ENCODE assay signal across 8 cellular contexts in the genomic region with DNA sequence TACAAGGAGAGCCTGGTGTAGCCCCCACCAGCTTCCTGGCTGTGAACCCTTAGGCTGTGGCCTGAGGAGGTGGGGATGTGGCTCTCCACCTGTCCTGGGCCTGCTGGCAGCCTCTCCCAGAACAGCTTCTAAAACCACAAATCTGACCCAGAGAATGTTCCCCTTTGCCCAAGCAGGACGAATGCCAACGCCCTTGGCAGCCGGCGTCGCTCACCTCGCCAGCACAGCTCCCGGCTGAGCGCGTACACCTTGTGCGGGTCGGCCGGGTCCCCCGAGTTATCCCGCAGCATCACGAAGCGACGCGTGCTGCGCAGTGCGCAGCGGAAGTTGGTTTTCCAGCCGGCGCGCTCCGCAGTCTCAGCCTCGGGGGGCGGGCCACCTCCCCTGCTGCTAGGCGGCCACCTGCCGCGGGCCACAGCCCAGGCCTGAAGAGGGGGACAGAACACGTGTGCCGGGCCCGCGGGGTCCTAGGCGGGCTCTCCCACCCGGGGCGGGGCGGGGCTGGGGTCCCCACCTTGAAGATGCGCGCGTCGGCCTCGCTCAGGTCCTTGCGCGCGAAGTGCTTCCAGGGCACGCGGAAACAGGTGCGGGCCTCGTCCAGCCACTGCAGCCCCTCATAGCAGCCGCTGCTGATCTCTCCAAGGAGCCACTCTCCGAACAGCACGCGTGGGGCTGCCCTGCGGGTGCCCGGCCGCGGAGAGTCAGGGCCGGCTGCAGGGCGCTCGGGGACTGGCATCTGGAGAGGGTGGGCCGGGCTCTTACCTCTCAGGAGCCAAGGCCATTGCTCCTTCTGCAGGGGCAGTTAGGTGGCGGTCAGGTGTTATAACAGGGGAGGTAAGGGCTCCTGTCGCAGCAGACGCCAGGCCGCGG. TPM values are rescaled to one million over a fixed set of nuclear protein-coding genes. Genes with fewer than 3 reads are reported as not detected.
DNase-seq lines count a peak whose midpoint lies in the region; ATAC-seq and TF ChIP-seq lines count a peak whose summit lies in the region.

No MANE protein-coding gene starts in this region.

- no peaks in the 10 kb centered on the region for H3K27me3 ChIP-seq in WERI-Rb-1 (ENCODE audit: insufficient read depth, low read depth, severe bottlenecking)
- H3K27me3 ChIP-seq in gastroesophageal sphincter, result no peaks in the 10 kb centered on the region
- no peaks in the 10 kb centered on the region for H3K27me3 ChIP-seq in rectal smooth muscle tissue (ENCODE audit: control insufficient read depth, insufficient read depth, low read length)

- H3K27ac ChIP-seq in WERI-Rb-1, result peak overlapping the region; percentile 84
- H3K27ac ChIP-seq in gastroesophageal sphincter, result peak overlapping the region; percentile 51 to 94 (median 90)
- H3K27ac ChIP-seq in rectal smooth muscle tissue (ENCODE audit: low read depth, low read length), result peak overlapping the region; percentile 98

- peaks cover 45% of the 10 kb centered on the region for H3K36me3 ChIP-seq in WERI-Rb-1
- H3K36me3 ChIP-seq in gastroesophageal sphincter, result peaks cover 0 to 68% of the 10 kb centered on the region in 2 donors
- H3K36me3 ChIP-seq in rectal smooth muscle tissue (ENCODE audit: control insufficient read depth, insufficient read depth, low read length), result peaks cover 20% of the 10 kb centered on the region

- no peak for TF ChIP-seq CTCF in WERI-Rb-1 (IDR thresholded peaks at IDR 0.05; ENCODE audit: low read depth, low read length)
- TF ChIP-seq CTCF in gastroesophageal sphincter (IDR thresholded peaks at IDR 0.05), result no peak

- H3K9me3 Mint-ChIP-seq in activated T-cell treated with anti-CD3 and anti-CD28 coated beads, Interleukin-2, amount 50 U/mL, for 72 hours, result no peaks in the 10 kb centered on the region

- H3K4me1 ChIP-seq in gastroesophageal sphincter, result peaks cover 0 to 44% (median 28%) of the 10 kb centered on the region in 3 donors
- H3K4me1 ChIP-seq in rectal smooth muscle tissue (ENCODE audit: control insufficient read depth, insufficient read depth, low read length), result peaks cover 4% of the 10 kb centered on the region

- H3K27ac Mint-ChIP-seq in activated T-cell treated with anti-CD3 and anti-CD28 coated beads, Interleukin-2, amount 50 U/mL, for 72 hours, result peak overlapping the region; percentile 79

- peak overlapping the region; percentile 93 for H3K9ac ChIP-seq in rectal smooth muscle tissue (ENCODE audit: low read length)

- H3K4me3 Mint-ChIP-seq in activated T-cell treated with anti-CD3 and anti-CD28 coated beads, Interleukin-2, amount 50 U/mL, for 72 hours, result peak overlapping the region; percentile 87 to 92

- H3K4me1 Mint-ChIP-seq in activated T-cell treated with anti-CD3 and anti-CD28 coated beads, Interleukin-2, amount 50 U/mL, for 72 hours (ENCODE audit: low read depth), result peaks cover 20% of the 10 kb centered on the region

- WGBS in gastroesophageal sphincter (ENCODE audit: low coverage in 1 of 2), 2 donors, result 88% methylated on average over 10 of the region's 67 CpGs; no CpG with 5 or more reads in 1 of the 2 donors

- TF ChIP-seq EP300 in gastroesophageal sphincter (IDR thresholded peaks at IDR 0.05), result no peak

- H3K9me3 ChIP-seq in WERI-Rb-1 (ENCODE audit: severe bottlenecking), result no peaks in the 10 kb centered on the region
- H3K9me3 ChIP-seq in gastroesophageal sphincter, result no peaks in the 10 kb centered on the region

- no peak for TF ChIP-seq POLR2A in gastroesophageal sphincter (IDR thresholded peaks at IDR 0.05)

- no peak for DNase-seq in activated T-cell treated with anti-CD3 and anti-CD28 coated beads, Interleukin-2, amount 50 U/mL, for 72 hours
- DNase-seq in activated T-cell treated with anti-CD3 and anti-CD28 coated beads, Interleukin-2, amount 50 U/mL, for 1 hour, result no peak
- DNase-seq in WERI-Rb-1 (peak; percentile 5), NCI-H2227 (lab: John Stamatoyannopoulos, UW; ENCODE audit: unreplicated experiment) (no peak), NOMO-1 treated with dmso at 0.1 percent for 144 hours (lab: John Stamatoyannopoulos, UW; ENCODE audit: unreplicated experiment) (no peak)

- peaks cover 2 to 7% of the 10 kb centered on the region in 2 donors for H3K36me3 Mint-ChIP-seq in activated T-cell treated with anti-CD3 and anti-CD28 coated beads, Interleukin-2, amount 50 U/mL, for 72 hours (ENCODE audit: insufficient read depth in 2 of 2)

- H3K4me3 ChIP-seq in WERI-Rb-1 (ENCODE audit: low read depth, low read length) (peak overlapping the region; percentile 53), gastroesophageal sphincter (peak overlapping the region; percentile 44 to 75), rectal smooth muscle tissue (ENCODE audit: low read length) (peak overlapping the region; percentile 92)

- no peaks in the 10 kb centered on the region for H3K27me3 Mint-ChIP-seq in activated T-cell treated with anti-CD3 and anti-CD28 coated beads, Interleukin-2, amount 50 U/mL, for 72 hours (ENCODE audit: low read depth)

- no peak for ATAC-seq in activated T-cell treated with anti-CD3 and anti-CD28 coated beads, Interleukin-2, amount 50 U/mL, for 72 hours (replicated peaks in 1 of 2)
- ATAC-seq in gastroesophageal sphincter, result no peak
- no peak for ATAC-seq in HG03460 (IDR thresholded peaks at IDR 0.05; ENCODE audit: unreplicated experiment)

RNA-seq across cellular contexts. Expression of a gene that starts 0.9 kb away (rescaled TPM):
- 10 to 100 TPM; 46.7 to 95.8 TPM for total RNA-seq in activated T-cell treated with anti-CD3 and anti-CD28 coated beads, Interleukin-2, amount 50 U/mL, for 72 hours
- 10 to 100 TPM in 3 of 4 donors, 1 to 10 TPM in 1; 5.4 to 25.4 (median 13.9) TPM for total RNA-seq in gastroesophageal sphincter

RNA-seq across cellular contexts. Expression of a gene that starts 9.9 kb away (rescaled TPM):
- total RNA-seq in activated T-cell treated with anti-CD3 and anti-CD28 coated beads, Interleukin-2, amount 50 U/mL, for 72 hours, result under 1 TPM in 1 of 2 donors, not detected in 1; 0.09 TPM
- not detected for total RNA-seq in gastroesophageal sphincter

RNA-seq across cellular contexts. Expression of a gene that starts 12.2 kb away (rescaled TPM):
- total RNA-seq in activated T-cell treated with anti-CD3 and anti-CD28 coated beads, Interleukin-2, amount 50 U/mL, for 72 hours, result not detected
- total RNA-seq in gastroesophageal sphincter, result not detected

RNA-seq across cellular contexts. Expression of a gene that starts 22.3 kb away (rescaled TPM):
- 1 to 10 TPM; 1.7 to 2.0 TPM for total RNA-seq in activated T-cell treated with anti-CD3 and anti-CD28 coated beads, Interleukin-2, amount 50 U/mL, for 72 hours
- under 1 TPM in 1 of 4 donors, not detected in 3; 0.27 TPM for total RNA-seq in gastroesophageal sphincter

RNA-seq across cellular contexts. Expression of a gene that starts 38.5 kb away (rescaled TPM):
- total RNA-seq in activated T-cell treated with anti-CD3 and anti-CD28 coated beads, Interleukin-2, amount 50 U/mL, for 72 hours, result 10 to 100 TPM; 29.7 to 31.0 TPM
- total RNA-seq in gastroesophageal sphincter, result 10 to 100 TPM; 18.0 to 28.0 (median 25.1) TPM
